ENCODE assay signal across 8 cellular contexts in genomic region chr15:41774873-41775417, GRCh38. TPM values are rescaled to one million over a fixed set of nuclear protein-coding genes. Genes with fewer than 3 reads are reported as not detected.
DNase-seq lines count a peak whose midpoint lies in the region; ATAC-seq and TF ChIP-seq lines count a peak whose summit lies in the region.

No MANE protein-coding gene starts in this region.

- H3K9me3 Mint-ChIP-seq in Caco-2 (ENCODE audit: unreplicated experiment) = no peaks in the 10 kb centered on the region

- H3K36me3 ChIP-seq in Caco-2 (ENCODE audit: control insufficient read depth, insufficient read depth, low read length) = no peaks in the 10 kb centered on the region
- no peaks in the 10 kb centered on the region for H3K36me3 ChIP-seq in mammary epithelial cell (ENCODE audit: insufficient read depth, low read length)
- H3K36me3 ChIP-seq in mesenchymal stem cell (ENCODE audit: control insufficient read depth in 1 of 2, insufficient read depth in 2 of 2, low read depth in 1 of 2, low read length in 2 of 2) = peaks cover 0 to 7% of the 10 kb centered on the region in 2 experiments
- H3K36me3 ChIP-seq in upper lobe of right lung = peaks cover 3% of the 10 kb centered on the region

- WGBS in mammary epithelial cell (ENCODE audit: low coverage, missing lambda C conversion rate) = 4% methylated on average over 18 of the region's 19 CpGs
- 24% methylated on average over 19 of the region's 19 CpGs for WGBS in mesenchymal stem cell

- no peaks in the 10 kb centered on the region for H3K27me3 ChIP-seq in Caco-2 (replicated peaks; ENCODE audit: control insufficient read depth, insufficient read depth, low read length)
- H3K27me3 ChIP-seq in mammary epithelial cell (ENCODE audit: insufficient read depth, low read length) = no peaks in the 10 kb centered on the region
- H3K27me3 ChIP-seq in mesenchymal stem cell (ENCODE audit: control insufficient read depth in 1 of 2, insufficient read depth in 1 of 2, low read length in 2 of 2) = no peaks in the 10 kb centered on the region
- H3K27me3 ChIP-seq in upper lobe of right lung = no peaks in the 10 kb centered on the region

- H3K79me2 ChIP-seq in mammary epithelial cell (ENCODE audit: insufficient read depth, low read length) = peaks cover 54% of the 10 kb centered on the region

- TF ChIP-seq CTCF in Caco-2 (IDR thresholded peaks at IDR 0.05; ENCODE audit: insufficient read depth in 1 of 2, low read depth in 1 of 2, low read length in 1 of 2, severe bottlenecking in 1 of 2, unreplicated experiment in 1 of 2) = no peak
- no peak for TF ChIP-seq CTCF in LNCaP clone FGC (IDR thresholded peaks at IDR 0.05; ENCODE audit: control insufficient read depth, extremely low read depth, insufficient read depth)
- no peak for TF ChIP-seq CTCF in mammary epithelial cell (conservative IDR thresholded peaks at IDR 0.05 in 1 of 2, IDR thresholded peaks at IDR 0.05 in 1 of 2; ENCODE audit: extremely low read depth in 1 of 2, insufficient read depth in 1 of 2, low read depth in 1 of 2, low read length in 2 of 2)
- TF ChIP-seq CTCF in upper lobe of right lung (IDR thresholded peaks at IDR 0.05) = no peak
- no peak for TF ChIP-seq CTCF in GM10248 (IDR thresholded peaks at IDR 0.05; ENCODE audit: control extremely low read depth, extremely low read depth, low read depth, missing control alignments)

- peaks cover 34% of the 10 kb centered on the region for H3K4me1 Mint-ChIP-seq in Caco-2 (ENCODE audit: low read depth, unreplicated experiment)

- peak overlapping the region; percentile 91 for H3K27ac Mint-ChIP-seq in Caco-2 (ENCODE audit: unreplicated experiment)

- ATAC-seq in upper lobe of right lung = peak; percentile 24

- DNase-seq in Caco-2 (no peak), LNCaP clone FGC (ENCODE audit: low read depth) (no peak), mammary epithelial cell (no peak), mesenchymal stem cell (no peak), upper lobe of right lung (no peak), HT-29 (ENCODE audit: low spot score) (no peak), GM10248 (ENCODE audit: extremely low spot score) (no peak), SK-N-DZ (ENCODE audit: low spot score) (no peak)

- H3K27ac ChIP-seq in mammary epithelial cell (ENCODE audit: insufficient read depth, low read depth, low read length) = peak overlapping the region; percentile 89
- peak overlapping the region; percentile 73 for H3K27ac ChIP-seq in mesenchymal stem cell (ENCODE audit: low read length, poor library complexity, severe bottlenecking)
- H3K27ac ChIP-seq in upper lobe of right lung = peak overlapping the region; percentile 75

- intact Hi-C loops in Caco-2 (cut with micrococcal nuclease; ENCODE audit: unreplicated experiment) (loop anchor here (1.0 to 5.0 kb wide), 5 partner anchors 36 to 307 kb away; partner anchors contain the start of gene TYRO3), mammary epithelial cell (cut with micrococcal nuclease) (loop anchor here (1.0 to 10.0 kb wide), 9 partner anchors 31 to 362 kb away; partner anchors contain the start of genes EHD4, JMJD7 and TYRO3), upper lobe of right lung (cut with DNase I) (loop anchor here (5.0 kb wide), 1 partner anchor 37 kb away; no protein-coding TSS in a partner anchor)

- in situ Hi-C loops in mammary epithelial cell (cut with MboI; ENCODE audit: low sequenced_read_pairs in 2 of 2) = loop anchor here (5.0 to 25.0 kb wide), 3 partner anchors 32 to 313 kb away; no protein-coding TSS in a partner anchor

- peak overlapping the region; percentile 94 for H3K4me3 Mint-ChIP-seq in Caco-2 (ENCODE audit: unreplicated experiment)

- no peaks in the 10 kb centered on the region for H3K27me3 Mint-ChIP-seq in Caco-2 (ENCODE audit: insufficient read depth, unreplicated experiment)

- peak overlapping the region; percentile 54 for H2BK120ac ChIP-seq in mesenchymal stem cell (ENCODE audit: low read depth, low read length)

- H2AFZ ChIP-seq in mammary epithelial cell (ENCODE audit: low read depth, low read length) = peak overlapping the region; percentile 27
- H2AFZ ChIP-seq in mesenchymal stem cell (ENCODE audit: low read depth, low read length) = peak overlapping the region; percentile 30

- H3K4me1 ChIP-seq in Caco-2 (peaks cover 23% of the 10 kb centered on the region), mammary epithelial cell (ENCODE audit: insufficient read depth, low read length) (peaks cover 43% of the 10 kb centered on the region), mesenchymal stem cell (ENCODE audit: control insufficient read depth, insufficient read depth, low read depth, low read length) (peaks cover 7% of the 10 kb centered on the region), upper lobe of right lung (peaks cover 36% of the 10 kb centered on the region)

- H3K4me3 ChIP-seq in Caco-2 (ENCODE audit: low read depth, low read length) (peak overlapping the region; percentile 65), LNCaP clone FGC (ENCODE audit: low read depth, low read length) (peak overlapping the region; percentile 84), mammary epithelial cell (replicated peaks in 1 of 3; ENCODE audit: insufficient read depth in 1 of 3, low read depth in 2 of 3, low read length in 3 of 3) (peak overlapping the region; percentile 61 to 69 (median 64)), mesenchymal stem cell (ENCODE audit: insufficient read depth in 1 of 2, low read depth in 1 of 2, low read length in 2 of 2) (peak overlapping the region; percentile 79 to 95), upper lobe of right lung (peak overlapping the region; percentile 64)

- POLR2A ChIA-PET in Caco-2 (lab: Charles Lee) = interaction anchor here (0.8 to 1.5 kb wide), 5 partner anchors 14 to 281 kb away, joined by 3 to 8 read pairs (median 4); partner anchors contain the start of gene ITPKA
- POLR2A ChIA-PET in GM10248 (lab: Yijun Ruan, JAX) = interaction anchor here (0.5 kb wide), 1 partner anchor 657 kb away, joined by 6 read pairs; no protein-coding TSS in a partner anchor

- CTCF ChIA-PET in Caco-2 (lab: Charles Lee) (interaction anchor here (1.0 to 3.2 kb wide), 14 partner anchors 8 to 179 kb away, joined by 3 to 47 read pairs (median 4); partner anchors contain the start of gene MGA), mammary epithelial cell (lab: Charles Lee; ENCODE audit: low non-redundant PET) (interaction anchor here (0.5 to 2.8 kb wide), 7 partner anchors 14 to 309 kb away, joined by 3 to 32 read pairs (median 3); no protein-coding TSS in a partner anchor), GM10248 (lab: Yijun Ruan, JAX) (interaction anchor here (1.1 to 20.0 kb wide), 32 partner anchors 9 to 309 kb away, joined by 3 to 316 read pairs (median 6); partner anchors contain the start of gene MGA)

- peak overlapping the region; percentile 98 for H4K91ac ChIP-seq in mesenchymal stem cell (ENCODE audit: low read length)

- H3K9me3 ChIP-seq in Caco-2 (no peaks in the 10 kb centered on the region), mammary epithelial cell (replicated peaks; ENCODE audit: insufficient read depth, low read length) (no peaks in the 10 kb centered on the region), mesenchymal stem cell (ENCODE audit: control insufficient read depth, low read length) (no peaks in the 10 kb centered on the region), upper lobe of right lung (no peaks in the 10 kb centered on the region)

- peak overlapping the region in 1 of 2 experiments; percentile 82 for H3K14ac ChIP-seq in mesenchymal stem cell (ENCODE audit: low read length in 2 of 2)

- H3K9ac ChIP-seq in mammary epithelial cell (ENCODE audit: insufficient read depth, low read length) (peak overlapping the region; percentile 90), mesenchymal stem cell (ENCODE audit: low read length) (peak overlapping the region; percentile 95)

- BruUV-seq in Caco-2 (replicated peaks; lab: Mats Ljungman, UMichigan) (no TSS peak), mammary epithelial cell (replicated peaks; lab: Mats Ljungman, UMichigan) (TSS peak; percentile 31)

- peak overlapping the region; percentile 96 for H3K4me2 ChIP-seq in mammary epithelial cell (ENCODE audit: insufficient read depth, low read depth, low read length)
- H3K4me2 ChIP-seq in mesenchymal stem cell (ENCODE audit: low read length, poor library complexity, severe bottlenecking) = peak overlapping the region; percentile 79

- H3K4ac ChIP-seq in mesenchymal stem cell (ENCODE audit: low read depth in 1 of 2, low read length in 2 of 2) = peak overlapping the region; percentile 34 to 39

- H2AK5ac ChIP-seq in mesenchymal stem cell (ENCODE audit: low read length, severe bottlenecking) = peak overlapping the region; percentile 33

- H3K36me3 Mint-ChIP-seq in Caco-2 (ENCODE audit: insufficient read depth, unreplicated experiment) = peaks cover 63% of the 10 kb centered on the region

- H4K20me1 ChIP-seq in mammary epithelial cell (ENCODE audit: insufficient read depth, low read length) = no peaks in the 10 kb centered on the region

- H4K8ac ChIP-seq in mesenchymal stem cell (ENCODE audit: low read length) = peak overlapping the region; percentile 70

- peak overlapping the region; percentile 46 for H2BK15ac ChIP-seq in mesenchymal stem cell (ENCODE audit: low read depth, poor library complexity, severe bottlenecking)

- H2BK12ac ChIP-seq in mesenchymal stem cell (ENCODE audit: low read length in 2 of 2) = peak overlapping the region; percentile 40 to 63

- H3K23ac ChIP-seq in mesenchymal stem cell (ENCODE audit: low read length in 2 of 2) = peak overlapping the region in 1 of 2 experiments; percentile 36

- dilution Hi-C loops in mammary epithelial cell (cut with HindIII; ENCODE audit: low sequenced_read_pairs) = loop anchor here (5.0 kb wide), 2 partner anchors 37 to 38 kb away; no protein-coding TSS in a partner anchor

- H3K18ac ChIP-seq in mesenchymal stem cell (ENCODE audit: low read depth in 1 of 2, low read length in 2 of 2) = peak overlapping the region; percentile 63 to 96

- H2BK5ac ChIP-seq in mesenchymal stem cell (ENCODE audit: low read depth, low read length, poor library complexity, severe bottlenecking) = no peak overlapping the region

- peaks cover 11% of the 10 kb centered on the region for H3K79me1 ChIP-seq in mesenchymal stem cell (replicated peaks; ENCODE audit: low read length, poor library complexity, severe bottlenecking)

RNA-seq across cellular contexts. Expression of gene MAPKBP1, which starts 0.7 kb away (rescaled TPM):
- 16.2 and 23.0 TPM in 2 replicates for total RNA-seq in Caco-2 (2022)
- 100 to 1,000 TPM in 1 of 2 donors, 10 to 100 TPM in 1; 41.3 to 109 TPM for total RNA-seq in mammary epithelial cell
- 13.2 TPM for polyA plus RNA-seq in mammary epithelial cell
- polyA minus RNA-seq in mammary epithelial cell = 128 TPM
- 9.1 TPM for polyA plus RNA-seq in mesenchymal stem cell (2013, experiment 1 of 2)
- 8.2 TPM for polyA plus RNA-seq in mesenchymal stem cell (2013, experiment 2 of 2)
- 22.4 TPM for total RNA-seq in upper lobe of right lung
- total RNA-seq in HT-29 (2014; rRNA removed; shearing (Covaris generic)) = 13.1 and 15.4 TPM in 2 replicates
- polyA plus RNA-seq in SK-N-DZ (2014; cell fraction: cytosol; rRNA removed) = 6.4 and 8.6 TPM in 2 replicates
- polyA plus RNA-seq in SK-N-DZ (2014; cell fraction: nucleus; rRNA removed) = 20.7 and 31.7 TPM in 2 replicates

RNA-seq across cellular contexts. Expression of gene JMJD7, which starts 52.9 kb away (rescaled TPM):
- 10.9 and 12.2 TPM in 2 replicates for total RNA-seq in Caco-2 (2022)
- 10 to 100 TPM in 1 of 2 donors, 1 to 10 TPM in 1; 5.8 to 22.3 TPM for total RNA-seq in mammary epithelial cell
- polyA plus RNA-seq in mammary epithelial cell = 21.5 TPM
- polyA minus RNA-seq in mammary epithelial cell = 6.9 TPM
- 2.6 TPM for polyA plus RNA-seq in mesenchymal stem cell (2013, experiment 1 of 2)
- polyA plus RNA-seq in mesenchymal stem cell (2013, experiment 2 of 2) = 2.5 TPM
- total RNA-seq in upper lobe of right lung = 36.7 TPM
- total RNA-seq in HT-29 (2014; rRNA removed; shearing (Covaris generic)) = 14.1 and 16.2 TPM in 2 replicates
- polyA plus RNA-seq in SK-N-DZ (2014; cell fraction: cytosol; rRNA removed) = 9.5 and 10.0 TPM in 2 replicates
- polyA plus RNA-seq in SK-N-DZ (2014; cell fraction: nucleus; rRNA removed) = 25.2 and 26.4 TPM in 2 replicates
